Comparison of ENCODE assay signal across 21 cellular contexts in genomic region chr5:163790497-163790896, GRCh38.
A peak's percentile ranks its signal among the peaks of the same experiment; 100 is the strongest.
DNase-seq lines count a peak whose midpoint lies in the region; ATAC-seq and TF ChIP-seq lines count a peak whose summit lies in the region.
"Had no signal": no experiment of that assay in that cellular context is flagged by ENCODE, and none has a peak within 500 bp of the region (broad histone marks: within the 10 kb centered on the region; RNA-seq: fewer than 3 reads in every experiment).

No MANE protein-coding gene starts in this region.

- 0 out of 2 replicates have a peak overlapping the region, but pooled peaks have one; percentile 18 for H3K27ac ChIP-seq in PC-3 (ENCODE audit: low read length)
- H3K27ac ChIP-seq: HL-60, PC-9 had no signal

- peak; percentile 55 for DNase-seq in H4 (ENCODE audit: low spot score)
- DNase-seq in PC-3 = peak; percentile 47
- DNase-seq in fibroblast of mammary gland (ENCODE audit: low read depth) = peak; percentile 45
- peak; percentile 49 for DNase-seq in skeletal muscle cell (ENCODE audit: low read depth)
- no peak for DNase-seq in NCI-H1092 (lab: John Stamatoyannopoulos, UW)
- DNase-seq in DMS114 treated with DMSO at 0.1 percent for 48 hours (lab: John Stamatoyannopoulos, UW; ENCODE audit: unreplicated experiment) = no peak
- DNase-seq in COLO668 (lab: John Stamatoyannopoulos, UW; ENCODE audit: unreplicated experiment) = no peak
- DNase-seq: AML-193; C1 segment of cervical spinal cord; Calu3; CD8-positive, alpha-beta T cell; H7; HFFc6; KBM-7; NCI-H1694 treated with DMSO at 0.1 percent for 48 hours; NCI-H446; NCI-H526; PC-9; RPMI8226 had no signal

- H3K4me2 ChIP-seq in PC-3 (ENCODE audit: low read length) = 0 out of 2 replicates have a peak overlapping the region, but pooled peaks have one; percentile 28
- H3K4me2 ChIP-seq: PC-9 had no signal

- H3K4me3 ChIP-seq in PC-3 (ENCODE audit: low read length) (no peak overlapping the region), fibroblast of mammary gland (ENCODE audit: control insufficient read depth, low read depth, low read length) (no peak overlapping the region), skeletal muscle cell (ENCODE audit: low read depth, low read length) (no peak overlapping the region)
- H3K4me3 ChIP-seq: PC-9 had no signal

- no peak for ATAC-seq in PC-3
- ATAC-seq: CD8-positive, alpha-beta T cell; SK-N-SH treated with all-trans-retinoic acid at 6 μM for 48 hours had no signal

- no peaks in the 10 kb centered on the region for H3K9me3 ChIP-seq in PC-3 (ENCODE audit: low read length)

- H2AFZ ChIP-seq in PC-3 (ENCODE audit: low read length) = no peak overlapping the region
- H2AFZ ChIP-seq: PC-9 had no signal

- H3F3A ChIP-seq in PC-3 (ENCODE audit: low read length, unreplicated experiment) = no peaks in the 10 kb centered on the region

- H3K36me3 ChIP-seq in PC-3 (ENCODE audit: low read depth, low read length) = no peaks in the 10 kb centered on the region

- H3K27me3 ChIP-seq in PC-3 (ENCODE audit: low read length) = no peaks in the 10 kb centered on the region

- 0 out of 2 replicates have a peak, but pooled peaks cover 3% of the 10 kb centered on the region for H3K4me1 ChIP-seq in PC-3 (ENCODE audit: insufficient read depth, low read length)

- BruUV-seq in PC-3 (replicated peaks; lab: Mats Ljungman, UMichigan) = no TSS peak

- no peaks in the 10 kb centered on the region for H3K9me2 ChIP-seq in PC-3 (replicated peaks; ENCODE audit: low read length)

- POLR2A ChIA-PET in PC-3 (lab: Charles Lee; ENCODE audit: unreplicated experiment) = no interaction called here

- intact Hi-C loops in PC-3 (cut with micrococcal nuclease) = no loop called here

- no peaks in the 10 kb centered on the region for H4K20me1 ChIP-seq in PC-3 (ENCODE audit: low read length)

- TF ChIP-seq CTCF in PC-3 (conservative IDR thresholded peaks at IDR 0.05; ENCODE audit: low read depth, low read length) (no peak), fibroblast of mammary gland (conservative IDR thresholded peaks at IDR 0.05; ENCODE audit: control insufficient read depth, insufficient read depth, low read depth, low read length) (no peak)

- H3K79me2 ChIP-seq in PC-3 (ENCODE audit: low read length) = no peaks in the 10 kb centered on the region

- CTCF ChIA-PET in PC-3 (lab: Charles Lee) = no interaction called here

- H3K9ac ChIP-seq in PC-3 (ENCODE audit: low read length) = no peak overlapping the region

Comparison
In these comparisons a context has a peak if more than half of its experiments do, and no peak if none do; other contexts are left out.
1. DNase-seq: peak in H4 (single experiment), PC-3 (single experiment), fibroblast of mammary gland (single experiment) and skeletal muscle cell (single experiment); none in NCI-H1092 (single experiment), DMS114 treated with DMSO at 0.1 percent for 48 hours (single experiment) and COLO668 (single experiment).